10 cellular contexts compared by ENCODE assay signal in the genomic region with DNA sequence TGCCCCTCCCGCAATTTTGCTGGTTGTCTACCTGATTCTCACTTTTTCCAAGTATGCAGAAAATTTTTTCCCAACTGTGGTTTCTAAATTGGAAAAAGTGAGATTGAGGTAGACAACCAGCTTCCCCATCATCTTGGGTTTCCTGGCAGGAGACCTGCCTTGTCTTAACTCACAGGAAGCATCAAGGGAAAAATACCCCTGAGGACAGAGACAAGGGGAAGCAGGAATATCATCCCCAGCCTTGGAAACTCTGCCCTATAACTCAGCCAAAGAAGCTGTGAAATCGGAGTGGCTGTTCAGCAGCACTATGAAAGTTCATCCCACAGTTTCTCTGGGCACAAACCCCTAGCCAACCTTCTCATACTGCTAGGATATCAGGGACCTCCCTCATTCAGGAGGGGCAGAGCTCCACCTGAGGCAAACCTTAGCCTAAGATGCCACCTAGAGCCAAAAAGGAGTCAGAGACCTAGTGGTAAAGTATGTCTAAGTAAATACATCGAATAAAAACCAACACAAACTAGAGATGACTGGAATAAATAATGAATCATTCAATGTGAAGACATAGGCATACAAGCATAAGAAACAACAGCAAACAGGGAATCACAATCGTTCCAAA.
DNase-seq lines count a peak whose midpoint lies in the region; ATAC-seq and TF ChIP-seq lines count a peak whose summit lies in the region.
"Had no signal": no experiment of that assay in that cellular context is flagged by ENCODE, and none has a peak within 500 bp of the region (broad histone marks: within the 10 kb centered on the region; RNA-seq: fewer than 3 reads in every experiment).

No MANE protein-coding gene starts in this region.

- H3K27ac Mint-ChIP-seq in MCF 10A (ENCODE audit: low read depth, unreplicated experiment) (no peak overlapping the region), type B pancreatic cell (no peak overlapping the region)
- H3K27ac Mint-ChIP-seq in effector memory CD8-positive, alpha-beta T cell: no peak overlapping the region
- H3K27ac Mint-ChIP-seq: activated T-helper 17 cell treated with anti-CD3 and anti-CD28 coated beads, Interleukin-2, amount 50 U/mL, for 72 hours had no signal

- TF ChIP-seq CTCF in MCF 10A (IDR thresholded peaks at IDR 0.05; ENCODE audit: unreplicated experiment) (peak; percentile 12), breast epithelium (IDR thresholded peaks at IDR 0.05) (no peak), type B pancreatic cell (conservative IDR thresholded peaks at IDR 0.05) (peak; percentile 24)

- DNase-seq in MCF 10A (ENCODE audit: unreplicated experiment) (peak; percentile 50), breast epithelium (ENCODE audit: low spot score in 2 of 2) (no peak), NCI-H526 (lab: John Stamatoyannopoulos, UW) (peak; percentile 1 to 62), dermis microvascular lymphatic vessel endothelial cell (ENCODE audit: low read depth in 2 of 2) (peak; percentile 6 to 49), type B pancreatic cell (ENCODE audit: extremely low spot score, unreplicated experiment) (no peak), NCI-H774 (lab: John Stamatoyannopoulos, UW) (no peak), NCI-H2107 (lab: John Stamatoyannopoulos, UW) (no peak)
- DNase-seq in effector memory CD8-positive, alpha-beta T cell: no peak
- DNase-seq: stimulated activated CD4-positive, alpha-beta T cell treated with anti-CD3 and anti-CD28 coated beads, Interleukin-2, amount 100 ng/mL, for 24 hours had no signal

- H3K4me3 ChIP-seq in breast epithelium: no peak overlapping the region

- peaks cover 6% of the 10 kb centered on the region for H3K9me3 Mint-ChIP-seq in MCF 10A (ENCODE audit: unreplicated experiment)
- H3K9me3 Mint-ChIP-seq in type B pancreatic cell: peaks cover 5% of the 10 kb centered on the region
- peaks cover 6 to 8% of the 10 kb centered on the region in 2 donors for H3K9me3 Mint-ChIP-seq in effector memory CD8-positive, alpha-beta T cell

- intact Hi-C loops in MCF 10A (cut with micrococcal nuclease): no loop called here
- intact Hi-C loops in breast epithelium (cut with DNase I; ENCODE audit: low total_unique reads): no loop called here

- H3K36me3 ChIP-seq in breast epithelium: no peaks in the 10 kb centered on the region

- H3K27me3 ChIP-seq in breast epithelium: no peaks in the 10 kb centered on the region

- H3K27me3 Mint-ChIP-seq in MCF 10A (ENCODE audit: insufficient read depth, unreplicated experiment): no peaks in the 10 kb centered on the region
- H3K27me3 Mint-ChIP-seq in type B pancreatic cell: no peaks in the 10 kb centered on the region
- H3K27me3 Mint-ChIP-seq in effector memory CD8-positive, alpha-beta T cell: no peaks in the 10 kb centered on the region
- H3K27me3 Mint-ChIP-seq: activated T-helper 17 cell treated with anti-CD3 and anti-CD28 coated beads, Interleukin-2, amount 50 U/mL, for 72 hours had no signal

- peaks cover 0 to 16% of the 10 kb centered on the region in 2 donors for H3K9me3 ChIP-seq in breast epithelium

- ATAC-seq in effector memory CD8-positive, alpha-beta T cell (replicated peaks): no peak
- ATAC-seq: activated T-helper 17 cell treated with anti-CD3 and anti-CD28 coated beads, Interleukin-2, amount 50 U/mL, for 72 hours had no signal

- TF ChIP-seq POLR2A in breast epithelium (IDR thresholded peaks at IDR 0.05): no peak

- POLR2A ChIA-PET in MCF 10A (lab: Yijun Ruan, JAX): interaction anchor here (0.7 kb wide), 1 partner anchor 33 kb away, joined by 3 read pairs; no protein-coding TSS in a partner anchor

- no TSS peak for BruUV-seq in MCF 10A (replicated peaks; lab: Mats Ljungman, UMichigan)

- H3K36me3 Mint-ChIP-seq in MCF 10A (ENCODE audit: insufficient read depth, unreplicated experiment): no peaks in the 10 kb centered on the region
- no peaks in the 10 kb centered on the region for H3K36me3 Mint-ChIP-seq in type B pancreatic cell
- H3K36me3 Mint-ChIP-seq in effector memory CD8-positive, alpha-beta T cell (ENCODE audit: insufficient read depth): peaks cover 3% of the 10 kb centered on the region

- CTCF ChIA-PET in MCF 10A (lab: Yijun Ruan, JAX): interaction anchor here (0.6 to 1.6 kb wide), 3 partner anchors 20 to 277 kb away, joined by 3 to 4 read pairs (median 3); no protein-coding TSS in a partner anchor

- no peak overlapping the region for H3K27ac ChIP-seq in breast epithelium

- no peaks in the 10 kb centered on the region for H3K4me1 Mint-ChIP-seq in MCF 10A (ENCODE audit: insufficient read depth, unreplicated experiment)
- no peaks in the 10 kb centered on the region for H3K4me1 Mint-ChIP-seq in type B pancreatic cell (ENCODE audit: unreplicated experiment)
- no peaks in the 10 kb centered on the region for H3K4me1 Mint-ChIP-seq in effector memory CD8-positive, alpha-beta T cell (ENCODE audit: low read depth in 2 of 2)
- H3K4me1 Mint-ChIP-seq: activated T-helper 17 cell treated with anti-CD3 and anti-CD28 coated beads, Interleukin-2, amount 50 U/mL, for 72 hours had no signal

- H3K4me1 ChIP-seq in breast epithelium: no peaks in the 10 kb centered on the region

- H3K4me3 Mint-ChIP-seq in MCF 10A (ENCODE audit: unreplicated experiment) (no peak overlapping the region), type B pancreatic cell (no peak overlapping the region)
- no peak overlapping the region for H3K4me3 Mint-ChIP-seq in effector memory CD8-positive, alpha-beta T cell
- H3K4me3 Mint-ChIP-seq: activated T-helper 17 cell treated with anti-CD3 and anti-CD28 coated beads, Interleukin-2, amount 50 U/mL, for 72 hours had no signal

Comparison
In these comparisons a context has a peak if more than half of its experiments do, and no peak if none do; other contexts are left out.
1. DNase-seq: peak in MCF 10A (single experiment), NCI-H526 (2 of 2) and dermis microvascular lymphatic vessel endothelial cell (2 of 2); none in breast epithelium (0 of 2), type B pancreatic cell (single experiment), NCI-H774 (single experiment), effector memory CD8-positive, alpha-beta T cell (0 of 3) and NCI-H2107 (single experiment).
2. CTCF ChIP-seq: peak in MCF 10A (single experiment) and type B pancreatic cell (single experiment); none in breast epithelium (0 of 3).